Comparison of ENCODE assay signal across 8 cellular contexts in the genomic region with DNA sequence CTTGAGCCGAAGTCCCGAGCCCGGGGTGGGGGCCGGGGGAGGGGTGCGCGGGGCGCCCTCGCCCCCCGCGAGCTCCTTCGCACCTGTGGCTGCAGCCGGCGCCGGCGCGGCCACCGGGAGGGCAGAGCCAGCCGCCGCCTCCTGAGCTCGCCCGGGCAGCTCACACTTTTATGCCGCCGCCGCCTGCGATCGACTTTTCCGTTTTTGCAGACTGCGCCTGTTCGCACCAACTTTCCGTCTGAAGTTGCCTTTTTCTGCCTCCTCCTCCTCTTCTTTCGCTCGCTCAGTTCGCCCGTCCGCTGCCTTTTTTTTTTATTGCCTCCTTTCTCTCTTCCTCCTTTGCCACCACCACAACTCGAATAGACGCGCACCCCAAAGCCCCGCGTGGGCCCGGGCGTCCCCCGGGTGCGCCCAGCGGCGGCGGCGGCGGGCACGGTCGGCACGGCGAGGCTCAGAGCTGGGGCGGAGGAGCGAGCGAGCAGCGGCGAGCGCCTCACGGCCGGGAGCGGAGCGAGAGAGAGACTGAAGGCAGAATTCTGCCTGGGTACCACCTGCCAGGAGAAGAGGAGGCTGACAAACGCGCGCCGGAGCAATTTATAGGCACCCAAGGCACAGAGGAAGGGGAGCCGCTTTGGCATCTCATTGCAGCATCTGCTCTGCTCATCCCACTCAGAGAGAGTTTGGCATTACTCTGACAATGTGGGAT. TPM values are rescaled to one million over a fixed set of nuclear protein-coding genes. Genes with fewer than 3 reads are reported as not detected.
DNase-seq lines count a peak whose midpoint lies in the region; ATAC-seq, FAIRE-seq and TF ChIP-seq lines count a peak whose summit lies in the region.

Gene C1QL3, minus strand, starts transcription at position 569 of the 706 bp plus-strand sequence. CDS start 814 bp downstream, outside the sequence.

- H3K36me3 Mint-ChIP-seq in activated CD4-positive, alpha-beta memory T cell treated with anti-CD3 and anti-CD28 coated beads for 36 hours, result peaks cover 4% of the 10 kb centered on the region

- H3K27ac Mint-ChIP-seq in activated CD4-positive, alpha-beta memory T cell treated with anti-CD3 and anti-CD28 coated beads for 36 hours, result no peak within 1 kb of the TSS

- no peak within 1 kb of the TSS for H2BK15ac ChIP-seq in neuronal stem cell (ENCODE audit: low read length)

- no peak within 1 kb of the TSS for H2BK120ac ChIP-seq in neuronal stem cell (ENCODE audit: low read depth, low read length)

- no peak within 1 kb of the TSS for H3K23ac ChIP-seq in neuronal stem cell (ENCODE audit: low read depth, low read length, poor library complexity)

- peak within 1 kb of the TSS; percentile 10 for H2AFZ ChIP-seq in ACC112 (ENCODE audit: low read length, unreplicated experiment)
- peak within 1 kb of the TSS; percentile 88 for H2AFZ ChIP-seq in neuronal stem cell (ENCODE audit: low read length)
- no peak within 1 kb of the TSS for H2AFZ ChIP-seq in OCI-LY7 (ENCODE audit: low read length)

- no peaks in the 10 kb centered on the region for H3K79me1 ChIP-seq in neuronal stem cell (ENCODE audit: low read depth, low read length)

- POLR2A ChIA-PET in activated CD4-positive, alpha-beta memory T cell treated with anti-CD3 and anti-CD28 coated beads for 36 hours (lab: Charles Lee), result no interaction called here
- POLR2A ChIA-PET in OCI-LY7 (lab: Charles Lee), result interaction anchor here (0.7 kb wide), 1 partner anchor 933 kb away, joined by 3 read pairs; no protein-coding TSS in a partner anchor

- peak within 1 kb of the TSS; percentile 81 for H3K18ac ChIP-seq in neuronal stem cell (ENCODE audit: low read length)

- no peak within 1 kb of the TSS for H3K14ac ChIP-seq in neuronal stem cell (ENCODE audit: low read length)

- no peaks in the 10 kb centered on the region for H3K9me2 ChIP-seq in OCI-LY7 (ENCODE audit: insufficient read depth, low read length)

- H3K27me3 ChIP-seq in ACC112 (ENCODE audit: insufficient read depth, low read length) (peaks cover 58% of the 10 kb centered on the region), neuronal stem cell (ENCODE audit: control insufficient read depth in 3 of 3, insufficient read depth in 3 of 3, low read depth in 1 of 3, low read length in 3 of 3) (peaks cover 14 to 96% (median 37%) of the 10 kb centered on the region in 3 experiments)

- H3K4me2 ChIP-seq in neuronal stem cell (ENCODE audit: insufficient read depth, low read length, poor library complexity, severe bottlenecking) (peak within 1 kb of the TSS; percentile 86), OCI-LY7 (ENCODE audit: low read length) (no peak within 1 kb of the TSS)

- H2BK5ac ChIP-seq in neuronal stem cell (ENCODE audit: low read length), result no peak within 1 kb of the TSS

- H3K9me3 ChIP-seq in neuronal stem cell (replicated peaks in 1 of 2; ENCODE audit: control insufficient read depth in 2 of 2, insufficient read depth in 1 of 2, low read depth in 1 of 2, low read length in 2 of 2), result no peaks in the 10 kb centered on the region
- no peaks in the 10 kb centered on the region for H3K9me3 ChIP-seq in OCI-LY7 (ENCODE audit: low read length)

- H3K36me3 ChIP-seq in ACC112 (ENCODE audit: insufficient read depth, low read length) (no peaks in the 10 kb centered on the region), neuronal stem cell (replicated peaks in 1 of 2; ENCODE audit: control insufficient read depth in 2 of 2, insufficient read depth in 2 of 2, low read length in 2 of 2) (no peaks in the 10 kb centered on the region), OCI-LY7 (ENCODE audit: insufficient read depth, low read length) (no peaks in the 10 kb centered on the region)

- no peak within 1 kb of the TSS for H3K9ac ChIP-seq in neuronal stem cell (ENCODE audit: low read depth, low read length, poor library complexity)

- CTCF ChIA-PET in activated CD4-positive, alpha-beta memory T cell treated with anti-CD3 and anti-CD28 coated beads for 36 hours (lab: Charles Lee), result interaction anchor here (0.9 kb wide), 1 partner anchor 108 kb away, joined by 3 read pairs; no protein-coding TSS in a partner anchor
- CTCF ChIA-PET in OCI-LY7 (lab: Charles Lee; ENCODE audit: unreplicated experiment), result no interaction called here

- H4K91ac ChIP-seq in neuronal stem cell (ENCODE audit: low read depth, low read length, poor library complexity), result no peak within 1 kb of the TSS

- peaks cover 10% of the 10 kb centered on the region for H3K4me1 Mint-ChIP-seq in activated CD4-positive, alpha-beta memory T cell treated with anti-CD3 and anti-CD28 coated beads for 36 hours (ENCODE audit: low read depth)

- H3K4me1 ChIP-seq in ACC112 (ENCODE audit: control insufficient read depth, insufficient read depth, low read length, unreplicated experiment), result no peaks in the 10 kb centered on the region
- H3K4me1 ChIP-seq in neuronal stem cell (ENCODE audit: control insufficient read depth in 2 of 2, insufficient read depth in 1 of 2, low read depth in 1 of 2, low read length in 2 of 2), result peaks cover 0 to 13% of the 10 kb centered on the region in 2 donors
- H3K4me1 ChIP-seq in OCI-LY7 (ENCODE audit: insufficient read depth, low read length, poor library complexity, severe bottlenecking), result no peaks in the 10 kb centered on the region

- no peaks in the 10 kb centered on the region for H3K9me3 Mint-ChIP-seq in activated CD4-positive, alpha-beta memory T cell treated with anti-CD3 and anti-CD28 coated beads for 36 hours

- no peak within 1 kb of the TSS for H2AK5ac ChIP-seq in neuronal stem cell (ENCODE audit: low read depth, low read length)

- H3K4ac ChIP-seq in neuronal stem cell (ENCODE audit: low read length), result no peak within 1 kb of the TSS

- intact Hi-C loops in activated CD4-positive, alpha-beta memory T cell treated with anti-CD3 and anti-CD28 coated beads for 36 hours (cut with micrococcal nuclease), result loop anchor here (1.0 to 10.0 kb wide), 2 partner anchors 84 to 253 kb away; partner anchors contain the start of gene PTER
- intact Hi-C loops in OCI-LY7 (cut with micrococcal nuclease; ENCODE audit: unreplicated experiment), result no loop called here

- H2BK12ac ChIP-seq in neuronal stem cell (ENCODE audit: low read length), result no peak within 1 kb of the TSS

- peak within 1 kb of the TSS; percentile 75 for H3K4me3 ChIP-seq in ACC112 (ENCODE audit: low read depth, low read length)
- H3K4me3 ChIP-seq in fibroblast of mammary gland (ENCODE audit: control insufficient read depth, low read depth, low read length), result peak within 1 kb of the TSS; percentile 27
- H3K4me3 ChIP-seq in neuronal stem cell (ENCODE audit: low read length in 2 of 2), result peak within 1 kb of the TSS; percentile 24 to 76
- no peak within 1 kb of the TSS for H3K4me3 ChIP-seq in OCI-LY7 (ENCODE audit: low read depth, low read length, poor library complexity, severe bottlenecking)

- peak within 1 kb of the TSS; percentile 72 for H3K4me3 Mint-ChIP-seq in activated CD4-positive, alpha-beta memory T cell treated with anti-CD3 and anti-CD28 coated beads for 36 hours

- TF ChIP-seq CTCF in fibroblast of mammary gland (conservative IDR thresholded peaks at IDR 0.05; ENCODE audit: control insufficient read depth, insufficient read depth, low read depth, low read length) (no peak), OCI-LY7 (conservative IDR thresholded peaks at IDR 0.05; ENCODE audit: low read length) (no peak)

- WGBS in neuronal stem cell (ENCODE audit: extremely low coverage in 2 of 2, insufficient read length in 2 of 2, insufficient replicate concordance in 1 of 2), 2 donors, result no CpG with 5 or more reads among the region's 68 CpGs

- BruUV-seq in OCI-LY7 (replicated peaks; lab: Mats Ljungman, UMichigan), result no TSS peak

- H4K20me1 ChIP-seq in OCI-LY7 (ENCODE audit: insufficient read depth, low read length), result no peaks in the 10 kb centered on the region

- ATAC-seq in GM18517 (IDR thresholded peaks at IDR 0.05; ENCODE audit: unreplicated experiment), result peak; percentile 28
- ATAC-seq in HG03103 (IDR thresholded peaks at IDR 0.05; ENCODE audit: low read depth, unreplicated experiment), result peak; percentile 32

- no peak within 1 kb of the TSS for H4K8ac ChIP-seq in neuronal stem cell (ENCODE audit: low read depth, low read length)

- no peak within 1 kb of the TSS for H3K27ac ChIP-seq in ACC112 (ENCODE audit: low read depth, low read length)
- H3K27ac ChIP-seq in neuronal stem cell (replicated peaks; ENCODE audit: low read length), result no peak within 1 kb of the TSS
- no peak within 1 kb of the TSS for H3K27ac ChIP-seq in OCI-LY7 (ENCODE audit: low read depth, low read length, poor library complexity, severe bottlenecking)

- H3K79me2 ChIP-seq in ACC112 (ENCODE audit: control insufficient read depth, insufficient read depth, low read length, unreplicated experiment) (no peaks in the 10 kb centered on the region), OCI-LY7 (ENCODE audit: insufficient read depth, low read depth, low read length) (no peaks in the 10 kb centered on the region)

- peak; percentile 57 for DNase-seq in activated CD4-positive, alpha-beta memory T cell treated with anti-CD3 and anti-CD28 coated beads for 36 hours
- DNase-seq in fibroblast of mammary gland (ENCODE audit: low read depth) (peak; percentile 24), neuronal stem cell (ENCODE audit: low spot score) (no peak), urothelium cell line (ENCODE audit: low spot score) (no peak), OCI-LY7 (ENCODE audit: low spot score) (no peak)

- H3K27me3 Mint-ChIP-seq in activated CD4-positive, alpha-beta memory T cell treated with anti-CD3 and anti-CD28 coated beads for 36 hours, result peaks cover 28% of the 10 kb centered on the region

- no peak for FAIRE-seq in urothelium cell line (lab: Jason Lieb, UNC)

RNA-seq across cellular contexts. Expression of gene C1QL3, which starts in this region (rescaled TPM):
- not detected for total RNA-seq in activated CD4-positive, alpha-beta memory T cell treated with anti-CD3 and anti-CD28 coated beads for 36 hours
- 0.03 TPM for polyA plus RNA-seq in neuronal stem cell (2013, experiment 1 of 2)
- polyA plus RNA-seq in neuronal stem cell (2013, experiment 2 of 2), result not detected
- total RNA-seq in OCI-LY7 (2014; rRNA removed; shearing (Covaris generic)), result not detected in 2 replicates
- total RNA-seq in OCI-LY7 (2022), result not detected in 2 replicates

Comparison
In these comparisons a context has a peak if more than half of its experiments do, and no peak if none do; other contexts are left out.
1. Peak in DNase-seq in activated CD4-positive, alpha-beta memory T cell treated with anti-CD3 and anti-CD28 coated beads for 36 hours; RNA of the gene not detected or under 1 TPM.